In the genomic region with DNA sequence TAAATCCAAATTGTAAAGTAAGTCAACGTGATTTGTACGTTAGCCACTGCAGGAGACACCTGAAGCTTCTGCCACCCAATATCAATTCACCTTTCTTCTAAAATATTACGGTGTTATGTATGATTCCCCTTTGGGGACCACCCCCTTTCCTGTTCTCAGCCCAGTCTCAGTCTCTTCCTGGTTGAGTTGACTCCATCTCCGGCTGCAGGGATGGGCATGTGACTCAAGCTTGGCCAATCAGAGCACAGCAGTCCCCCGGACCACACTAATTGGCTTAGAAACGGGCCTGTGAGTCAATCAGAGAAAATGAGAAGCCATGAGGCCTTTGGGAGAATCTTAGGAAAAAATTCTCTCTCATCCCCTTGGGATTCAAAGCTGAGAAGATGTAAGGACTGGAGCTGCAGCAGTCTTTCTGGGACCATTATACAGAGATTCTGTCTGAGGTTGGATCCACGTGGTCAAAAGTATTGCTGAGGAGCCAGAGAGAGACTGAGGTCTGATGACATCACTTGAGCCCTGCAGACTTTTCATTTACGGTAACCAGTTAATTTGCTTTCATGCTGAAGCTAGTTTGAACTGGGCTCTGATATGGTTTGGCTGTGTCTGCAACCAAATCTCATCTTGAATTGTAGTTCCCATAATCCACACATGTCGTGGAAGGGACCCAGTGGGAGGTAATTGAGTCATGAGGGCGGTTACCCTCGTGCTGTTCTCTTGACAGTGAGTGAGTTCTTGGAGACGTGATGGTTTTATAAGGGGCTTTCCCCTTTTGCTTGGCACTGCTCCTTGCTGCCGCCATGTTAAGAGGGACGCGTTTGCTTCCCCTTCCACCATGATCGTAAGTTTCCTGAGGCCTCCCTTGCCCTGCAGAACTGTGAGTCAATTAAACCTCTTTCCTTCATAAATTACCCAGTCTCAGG, we compare ENCODE assay signal across 1 cellular context.
TF ChIP-seq lines count a peak whose summit lies in the region.

No MANE protein-coding gene starts in this region.

TF ChIP-seq in GM12878, 131 proteins besides CTCF, POLR2A, EP300 and RAD21:
- TF ChIP-seq ZBED1 (IDR thresholded peaks at IDR 0.05; ENCODE audit: borderline replicate concordance) = no peak
- TF ChIP-seq USF1 (IDR thresholded peaks at IDR 0.05; ENCODE audit: borderline replicate concordance, extremely low read length, insufficient read depth, low read depth, low read length) = peak; percentile 29
TF ChIP-seq in GM12878: peak in this region for 1.
